ENCODE assay signal across 18 cellular contexts in the genomic region with DNA sequence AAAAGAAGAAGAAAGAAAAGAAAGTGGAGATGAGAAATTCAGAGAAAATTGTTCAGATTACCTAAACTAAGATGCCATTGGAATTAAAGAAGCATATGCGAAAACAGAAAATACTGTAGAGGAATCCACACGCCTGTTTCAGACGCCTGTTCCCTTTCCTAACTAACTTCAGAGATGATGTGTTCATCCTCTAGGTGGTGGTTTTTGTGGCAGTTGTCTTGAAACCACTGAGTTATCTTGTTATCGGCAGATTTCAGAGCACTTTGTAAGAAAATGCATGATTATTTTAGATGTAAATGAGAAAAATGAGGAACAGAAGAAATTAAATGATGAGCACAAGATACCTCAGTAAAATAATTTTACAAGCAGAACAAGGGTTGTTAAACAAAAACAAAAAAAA.
"Had no signal": no experiment of that assay in that cellular context is flagged by ENCODE, and none has a peak within 500 bp of the region (broad histone marks: within the 10 kb centered on the region; RNA-seq: fewer than 3 reads in every experiment).

No MANE protein-coding gene starts in this region.

- DNase-seq: activated B cell treated with CpG ODN at 0.5 μM for 24 hours; activated CD4-positive, alpha-beta memory T cell treated with anti-CD3 and anti-CD28 coated beads for 36 hours; activated CD4-positive, alpha-beta T cell treated with anti-CD3 and anti-CD28 coated beads for 36 hours; activated CD8-positive, alpha-beta memory T cell treated with anti-CD3 and anti-CD28 coated beads, Interleukin-2, amount 10 ng/mL, durations not matched to agents 7 days and 5 days; activated gamma-delta T cell; activated T-cell treated with anti-CD3 and anti-CD28 coated beads for 4 hours; anterior cingulate cortex; effector CD4-positive, alpha-beta T cell; foreskin keratinocyte; lower lobe of right lung; mesendoderm; mucosa of descending colon; nephron progenitor cell; right cardiac atrium; stimulated activated CD4-positive, alpha-beta T cell treated with anti-CD3 and anti-CD28 coated beads, Interleukin-2, amount 100 ng/mL, for 24 hours; stomach had no signal

- ATAC-seq: activated CD4-positive, alpha-beta T cell treated with anti-CD3 and anti-CD28 coated beads for 36 hours; activated CD8-positive, alpha-beta memory T cell treated with anti-CD3 and anti-CD28 coated beads, Interleukin-2, amount 10 ng/mL, durations not matched to agents 7 days and 5 days; foreskin keratinocyte; left lobe of liver; lower lobe of right lung; mucosa of descending colon; right cardiac atrium; stimulated activated memory B cell treated with anti-CD40 and anti-IgM and Interleukin-4, amounts not matched to agents 10 μg/mL and 1 μg/mL and 100 μg/mL, for 72 hours had no signal
